ENCODE assay signal across 14 cellular contexts in genomic region chr3:56776551-56776950, GRCh38. TPM values are rescaled to one million over a fixed set of nuclear protein-coding genes. Genes with fewer than 3 reads are reported as not detected.
A peak's percentile ranks its signal among the peaks of the same experiment; 100 is the strongest.
DNase-seq lines count a peak whose midpoint lies in the region; TF ChIP-seq lines count a peak whose summit lies in the region.
"Had no signal": no experiment of that assay in that cellular context is flagged by ENCODE, and none has a peak within 500 bp of the region (broad histone marks: within the 10 kb centered on the region; RNA-seq: fewer than 3 reads in every experiment).

No MANE protein-coding gene starts in this region.

- no peak for DNase-seq in CD4-positive, alpha-beta memory T cell
- peak; percentile 66 for DNase-seq in SK-N-MC (ENCODE audit: low read depth, low spot score)
- DNase-seq in dorsolateral prefrontal cortex = no peak
- DNase-seq in progenitor cell of endocrine pancreas (ENCODE audit: low spot score, unreplicated experiment) = no peak
- DNase-seq in NCI-H446 treated with DMSO at 0.1 percent for 48 hours (lab: John Stamatoyannopoulos, UW) = no peak
- no peak for DNase-seq in BE2C
- DNase-seq in CD14-positive monocyte (ENCODE audit: low spot score) = no peak
- DNase-seq: activated naive CD4-positive, alpha-beta T cell treated with Interleukin-2 at 50 U/mL for 16 hours; colonic mucosa; H7; NCI-H1048 had no signal

- CTCF ChIA-PET in CD4-positive, alpha-beta memory T cell (lab: Charles Lee; ENCODE audit: partially characterized antibody) = interaction anchor here (2.2 kb wide), 1 partner anchor 23 kb away, joined by 22 read pairs; the partner anchor contains the start of gene ARHGEF3

- TF ChIP-seq CTCF in dorsolateral prefrontal cortex (IDR thresholded peaks at IDR 0.05 in 54 of 56, conservative IDR thresholded peaks at IDR 0.05 in 2 of 56; ENCODE audit: low read depth in 1 of 56, partially characterized antibody in 56 of 56) = no peak
- TF ChIP-seq CTCF in progenitor cell of endocrine pancreas (IDR thresholded peaks at IDR 0.05; ENCODE audit: unreplicated experiment) = no peak
- TF ChIP-seq CTCF in BE2C (IDR thresholded peaks at IDR 0.05; ENCODE audit: low read depth, low read length) = no peak
- TF ChIP-seq CTCF in CD14-positive monocyte (IDR thresholded peaks at IDR 0.05) = no peak

- H3K27ac ChIP-seq in CD4-positive, alpha-beta memory T cell (ENCODE audit: low read depth, low read length) = no peak overlapping the region
- H3K27ac ChIP-seq in SK-N-MC (peak overlapping the region; percentile 86), dorsolateral prefrontal cortex (peak overlapping the region in 52 of 59 donors; percentile 1 to 84 (median 60))
- H3K27ac ChIP-seq: BLaER1, colonic mucosa, neural progenitor cell had no signal

- H3K9ac ChIP-seq in SK-N-MC (ENCODE audit: insufficient read length) = no peak overlapping the region
- H3K9ac ChIP-seq: BLaER1, neural progenitor cell had no signal

- no peaks in the 10 kb centered on the region for H3K27me3 Mint-ChIP-seq in CD4-positive, alpha-beta memory T cell
- H3K27me3 Mint-ChIP-seq in progenitor cell of endocrine pancreas (no peaks in the 10 kb centered on the region), CD14-positive monocyte (ENCODE audit: low read depth in 3 of 3) (peaks cover 0 to 3% (median 0%) of the 10 kb centered on the region in 3 donors)

- POLR2A ChIA-PET in CD4-positive, alpha-beta memory T cell (lab: Charles Lee; ENCODE audit: partially characterized antibody) = interaction anchor here (1.4 to 1.6 kb wide), 2 partner anchors 14 to 18 kb away, joined by 3 to 8 read pairs; no protein-coding TSS in a partner anchor

- H3K27me3 ChIP-seq in CD4-positive, alpha-beta memory T cell (ENCODE audit: insufficient read depth, low read length) = no peaks in the 10 kb centered on the region
- H3K27me3 ChIP-seq in dorsolateral prefrontal cortex (no peaks in the 10 kb centered on the region), BE2C (no peaks in the 10 kb centered on the region)
- H3K27me3 ChIP-seq: BLaER1, colonic mucosa, neural progenitor cell had no signal

- peak overlapping the region in 3 of 8 donors; percentile 26 to 71 (median 42) for H3K4me3 Mint-ChIP-seq in CD4-positive, alpha-beta memory T cell
- peak overlapping the region; percentile 29 for H3K4me3 Mint-ChIP-seq in progenitor cell of endocrine pancreas (ENCODE audit: low read depth)
- no peak overlapping the region for H3K4me3 Mint-ChIP-seq in CD14-positive monocyte
- H3K4me3 Mint-ChIP-seq: neural progenitor cell had no signal

- H3K36me3 ChIP-seq in CD4-positive, alpha-beta memory T cell (ENCODE audit: insufficient read depth, low read length) = peaks cover 30% of the 10 kb centered on the region
- H3K36me3 ChIP-seq in SK-N-MC (ENCODE audit: insufficient read depth, low read length) (no peaks in the 10 kb centered on the region), BE2C (no peaks in the 10 kb centered on the region)
- H3K36me3 ChIP-seq: BLaER1, colonic mucosa, neural progenitor cell had no signal

- intact Hi-C loops in CD4-positive, alpha-beta memory T cell (cut with micrococcal nuclease) = no loop called here
- intact Hi-C loops in dorsolateral prefrontal cortex (cut with DNase I) (no loop called here), CD14-positive monocyte (cut with micrococcal nuclease) (no loop called here)

- H3K4me3 ChIP-seq in CD4-positive, alpha-beta memory T cell (ENCODE audit: low read length in 2 of 2) = no peak overlapping the region
- peak overlapping the region; percentile 63 for H3K4me3 ChIP-seq in SK-N-MC
- peak overlapping the region in 34 of 59 donors; percentile 1 to 63 (median 45) for H3K4me3 ChIP-seq in dorsolateral prefrontal cortex
- H3K4me3 ChIP-seq in BE2C (ENCODE audit: low read depth, low read length) = no peak overlapping the region
- H3K4me3 ChIP-seq: BLaER1, colonic mucosa, neural progenitor cell, skin epidermis had no signal

- H3K36me3 Mint-ChIP-seq in CD4-positive, alpha-beta memory T cell = peaks cover 53 to 57% of the 10 kb centered on the region in 2 donors
- H3K36me3 Mint-ChIP-seq in progenitor cell of endocrine pancreas (ENCODE audit: insufficient read depth) (peaks cover 35% of the 10 kb centered on the region), CD14-positive monocyte (peaks cover 26 to 32% of the 10 kb centered on the region in 2 donors)
- H3K36me3 Mint-ChIP-seq: neural progenitor cell had no signal

- H3K9me3 Mint-ChIP-seq in CD4-positive, alpha-beta memory T cell = no peaks in the 10 kb centered on the region
- H3K9me3 Mint-ChIP-seq in progenitor cell of endocrine pancreas (ENCODE audit: low read depth) (peaks cover 6% of the 10 kb centered on the region), CD14-positive monocyte (peaks cover 0 to 3% (median 0%) of the 10 kb centered on the region in 7 donors)
- H3K9me3 Mint-ChIP-seq: neural progenitor cell had no signal

- H3K4me1 Mint-ChIP-seq in CD4-positive, alpha-beta memory T cell = peaks cover 55 to 97% (median 77%) of the 10 kb centered on the region in 4 donors
- H3K4me1 Mint-ChIP-seq in progenitor cell of endocrine pancreas (ENCODE audit: low read depth) (peaks cover 30% of the 10 kb centered on the region), CD14-positive monocyte (peaks cover 68% of the 10 kb centered on the region)

- H3K9me3 ChIP-seq in CD4-positive, alpha-beta memory T cell (ENCODE audit: control insufficient read depth in 1 of 2, low read length in 2 of 2) = no peaks in the 10 kb centered on the region
- H3K9me3 ChIP-seq in SK-N-MC (ENCODE audit: low read depth, low read length) (no peaks in the 10 kb centered on the region), BE2C (no peaks in the 10 kb centered on the region)
- H3K9me3 ChIP-seq: BLaER1, colonic mucosa had no signal

- peak overlapping the region in 5 of 7 donors; percentile 15 to 85 (median 83) for H3K27ac Mint-ChIP-seq in CD4-positive, alpha-beta memory T cell
- H3K27ac Mint-ChIP-seq in progenitor cell of endocrine pancreas (peak overlapping the region; percentile 75), CD14-positive monocyte (no peak overlapping the region)

- H3K4me1 ChIP-seq in CD4-positive, alpha-beta memory T cell (ENCODE audit: insufficient read depth, low read length) = peaks cover 81% of the 10 kb centered on the region
- no peaks in the 10 kb centered on the region for H3K4me1 ChIP-seq in BE2C
- H3K4me1 ChIP-seq: BLaER1, neural progenitor cell had no signal

RNA-seq across cellular contexts. Expression of gene ARHGEF3, which starts 25.2 kb away (rescaled TPM):
- 100 to 1,000 TPM; 120 TPM for total RNA-seq in CD4-positive, alpha-beta memory T cell
- polyA plus RNA-seq in CD4-positive, alpha-beta memory T cell = 100 to 1,000 TPM; 131 to 160 TPM
- total RNA-seq in dorsolateral prefrontal cortex = 10 to 100 TPM; 20.5 to 88.5 (median 62.5) TPM
- total RNA-seq in progenitor cell of endocrine pancreas = 60.4 and 72.2 TPM in 2 replicates
- 4.6 TPM for polyA plus RNA-seq in BE2C (2012; ENCODE audit: insufficient read depth, insufficient read length, low read depth)
- polyA plus RNA-seq in CD14-positive monocyte = 10 to 100 TPM; 22.6 to 29.5 TPM

Comparison
In these comparisons a context has a peak if more than half of its experiments do, and no peak if none do; other contexts are left out.
1. H3K4me3 ChIP-seq: peak in SK-N-MC (single experiment) and dorsolateral prefrontal cortex (34 of 59); none in CD4-positive, alpha-beta memory T cell (0 of 2) and BE2C (single experiment).
2. H3K27ac Mint-ChIP-seq: peak in CD4-positive, alpha-beta memory T cell (5 of 7) and progenitor cell of endocrine pancreas (single experiment); none in CD14-positive monocyte (0 of 7).